Comparison of ENCODE assay signal across 27 cellular contexts in genomic region chr12:110514363-110514762, GRCh38. TPM values are rescaled to one million over a fixed set of nuclear protein-coding genes. Genes with fewer than 3 reads are reported as not detected.
"Had no signal": no experiment of that assay in that cellular context is flagged by ENCODE, and none has a peak within 500 bp of the region (broad histone marks: within the 10 kb centered on the region; RNA-seq: fewer than 3 reads in every experiment).

No MANE protein-coding gene starts in this region.

- H3K4me1 Mint-ChIP-seq: endodermal cell had no signal

- H3K9me3 Mint-ChIP-seq: dendritic cell treated with granulocyte-macrophage colony-stimulating factor and Interleukin-4, amounts not matched to agents 40 ng/mL and 50 ng/mL, for 4 days; effector memory CD8-positive, alpha-beta T cell; endodermal cell had no signal

- H3K9me3 ChIP-seq: esophagus muscularis mucosa, esophagus squamous epithelium, gastrocnemius medialis, gastroesophageal sphincter, heart left ventricle, heart right ventricle had no signal

- H3K27ac ChIP-seq: coronary artery, dorsolateral prefrontal cortex, epithelial cell of prostate, esophagus muscularis mucosa, esophagus squamous epithelium, foreskin keratinocyte, gastrocnemius medialis, gastroesophageal sphincter, heart left ventricle, heart right ventricle, hepatocyte had no signal

- H3K4me3 Mint-ChIP-seq: dendritic cell treated with granulocyte-macrophage colony-stimulating factor and Interleukin-4, amounts not matched to agents 40 ng/mL and 50 ng/mL, for 4 days; effector memory CD8-positive, alpha-beta T cell; endodermal cell had no signal

- H3K27me3 Mint-ChIP-seq: dendritic cell treated with granulocyte-macrophage colony-stimulating factor and Interleukin-4, amounts not matched to agents 40 ng/mL and 50 ng/mL, for 4 days; effector memory CD8-positive, alpha-beta T cell had no signal

- H3K27me3 ChIP-seq: dorsolateral prefrontal cortex, esophagus muscularis mucosa, esophagus squamous epithelium, foreskin keratinocyte, gastrocnemius medialis, gastroesophageal sphincter, heart left ventricle, heart right ventricle, hepatocyte had no signal

- H3K4me3 ChIP-seq: coronary artery, dorsolateral prefrontal cortex, esophagus muscularis mucosa, esophagus squamous epithelium, gastrocnemius medialis, gastroesophageal sphincter, heart left ventricle, heart right ventricle, hepatocyte had no signal

- H3K4me1 ChIP-seq: foreskin keratinocyte, gastrocnemius medialis had no signal

- DNase-seq: cortex of kidney; dermis blood vessel endothelial cell; dorsolateral prefrontal cortex; effector CD4-positive, alpha-beta T cell; effector CD8-positive, alpha-beta T cell; effector memory CD4-positive, alpha-beta T cell; effector memory CD8-positive, alpha-beta T cell; endodermal cell; erythroblast; esophagus squamous epithelium; foreskin fibroblast; foreskin keratinocyte; foreskin melanocyte; gastrocnemius medialis; glutamatergic neuron; head of caudate nucleus; heart left ventricle; heart right ventricle; hippocampal formation had no signal

- H3K36me3 ChIP-seq: esophagus muscularis mucosa, esophagus squamous epithelium, gastrocnemius medialis, gastroesophageal sphincter, heart left ventricle, heart right ventricle had no signal

- ATAC-seq: effector memory CD8-positive, alpha-beta T cell; esophagus mucosa; foreskin keratinocyte; gastrocnemius medialis; gastroesophageal sphincter; heart left ventricle; heart right ventricle had no signal

- H3K27ac Mint-ChIP-seq: dendritic cell treated with granulocyte-macrophage colony-stimulating factor and Interleukin-4, amounts not matched to agents 40 ng/mL and 50 ng/mL, for 4 days; effector memory CD8-positive, alpha-beta T cell; endodermal cell had no signal

RNA-seq across cellular contexts. Expression of gene RAD9B, which starts 12.2 kb away (rescaled TPM):
- total RNA-seq: epithelial cell of proximal tubule had no signal
